In the genomic region with DNA sequence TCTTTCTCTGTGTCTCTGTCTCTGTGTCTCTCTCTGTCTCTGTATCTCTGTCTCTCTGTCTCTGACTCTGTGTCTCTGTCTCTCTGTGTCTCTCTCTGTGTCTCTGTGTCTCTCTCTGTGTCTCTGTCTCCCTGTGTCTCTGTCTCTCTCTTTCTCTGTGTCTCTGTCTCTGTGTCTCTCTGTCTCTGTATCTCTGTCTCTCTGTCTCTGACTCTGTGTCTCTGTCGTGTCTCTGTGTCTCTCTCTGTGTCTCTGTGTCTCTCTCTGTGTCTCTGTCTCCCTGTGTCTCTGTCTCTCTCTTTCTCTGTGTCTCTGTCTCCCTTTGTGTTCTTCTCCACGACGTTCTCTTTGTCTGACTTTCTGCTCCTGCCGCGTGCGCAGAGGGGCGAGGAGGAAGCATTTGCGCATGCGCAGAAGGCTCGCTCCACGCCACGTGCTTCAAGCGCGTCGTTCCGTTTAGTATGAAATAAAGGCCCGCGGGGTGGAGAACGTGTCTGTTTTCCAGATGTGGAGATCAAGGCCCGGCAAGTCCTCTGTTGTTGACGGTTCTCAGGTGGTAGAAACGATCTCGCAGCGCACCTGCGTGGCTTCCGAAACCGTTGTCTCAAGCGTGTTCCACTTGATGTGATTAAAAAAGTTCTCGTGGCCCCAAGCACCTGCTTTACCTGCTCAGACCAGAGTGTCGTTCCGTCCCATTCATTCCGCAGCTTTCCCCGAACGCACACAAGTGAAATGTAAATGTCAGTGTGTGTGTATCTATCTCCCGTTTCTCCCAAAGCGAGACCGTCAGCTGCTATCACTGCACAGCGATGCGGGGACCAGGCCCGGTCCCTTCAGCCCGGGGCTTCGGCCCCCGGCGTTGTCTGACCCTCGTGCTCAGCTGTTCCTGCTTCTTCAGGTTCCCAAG, we compare ENCODE assay signal across 12 cellular contexts. TPM values are rescaled to one million over a fixed set of nuclear protein-coding genes. Genes with fewer than 3 reads are reported as not detected.
DNase-seq lines count a peak whose midpoint lies in the region; ATAC-seq and TF ChIP-seq lines count a peak whose summit lies in the region.
"Not testable (repeated sequence)": the region's sequence is repeated elsewhere in the genome, so short reads cannot be mapped to it uniquely, and the experiment has no call there.
"Had no signal": no experiment of that assay in that cellular context is flagged by ENCODE, and none has a peak within 500 bp of the region (broad histone marks: within the 10 kb centered on the region; RNA-seq: fewer than 3 reads in every experiment).

No MANE protein-coding gene starts in this region.

- H3K4me1 ChIP-seq in Caco-2; osteoblast (ENCODE audit: insufficient read depth, low read length); upper lobe of right lung: not testable (repeated sequence)

- not testable (repeated sequence) for H3K36me3 ChIP-seq in Caco-2 (ENCODE audit: control insufficient read depth, insufficient read depth, low read length); osteoblast (ENCODE audit: insufficient read depth, low read length); upper lobe of right lung

- peaks cover 21% of the 10 kb centered on the region for H3K9me3 Mint-ChIP-seq in Caco-2 (ENCODE audit: unreplicated experiment)
- peaks cover 0 to 16% (median 11%) of the 10 kb centered on the region in 3 donors for H3K9me3 Mint-ChIP-seq in T-cell
- H3K9me3 Mint-ChIP-seq in activated T-cell treated with anti-CD3 and anti-CD28 coated beads, Interleukin-2, amount 50 U/mL, for 72 hours: peaks cover 16 to 28% of the 10 kb centered on the region in 2 donors
- H3K9me3 Mint-ChIP-seq in endothelial cell (ENCODE audit: unreplicated experiment): peaks cover 13% of the 10 kb centered on the region

- H3K27ac Mint-ChIP-seq in Caco-2 (ENCODE audit: unreplicated experiment) (peak overlapping the region; percentile 7), T-cell (peak overlapping the region; percentile 23 to 27), endothelial cell (ENCODE audit: unreplicated experiment) (peak overlapping the region; percentile 58)
- H3K27ac Mint-ChIP-seq in activated T-cell treated with anti-CD3 and anti-CD28 coated beads, Interleukin-2, amount 50 U/mL, for 72 hours: peak overlapping the region; percentile 13

- not testable (repeated sequence) for H3K4me3 ChIP-seq in Caco-2 (ENCODE audit: low read depth, low read length); osteoblast (ENCODE audit: insufficient read depth, low read length); upper lobe of right lung

- POLR2A ChIA-PET in Caco-2 (lab: Charles Lee); T-cell (lab: Charles Lee): not testable (repeated sequence)

- not testable (repeated sequence) for H2AFZ ChIP-seq in osteoblast (ENCODE audit: low read length)

- TF ChIP-seq CTCF in Caco-2 (IDR thresholded peaks at IDR 0.05; ENCODE audit: insufficient read depth in 1 of 2, low read depth in 1 of 2, low read length in 1 of 2, severe bottlenecking in 1 of 2, unreplicated experiment in 1 of 2); endothelial cell (IDR thresholded peaks at IDR 0.05; ENCODE audit: unreplicated experiment); osteoblast (IDR thresholded peaks at IDR 0.05; ENCODE audit: extremely low read depth, low read depth, low read length); upper lobe of right lung (IDR thresholded peaks at IDR 0.05): not testable (repeated sequence)

- not testable (repeated sequence) for H3K4me1 Mint-ChIP-seq in Caco-2 (ENCODE audit: low read depth, unreplicated experiment)
- peaks cover 10 to 18% (median 11%) of the 10 kb centered on the region in 3 donors for H3K4me1 Mint-ChIP-seq in T-cell
- peaks cover 16% of the 10 kb centered on the region for H3K4me1 Mint-ChIP-seq in activated T-cell treated with anti-CD3 and anti-CD28 coated beads, Interleukin-2, amount 50 U/mL, for 72 hours (ENCODE audit: low read depth)
- peaks cover 24% of the 10 kb centered on the region for H3K4me1 Mint-ChIP-seq in endothelial cell (ENCODE audit: unreplicated experiment)

- DNase-seq in Caco-2; T-cell; activated T-cell treated with anti-CD3 and anti-CD28 coated beads, Interleukin-2, amount 50 U/mL, for 72 hours; endothelial cell (ENCODE audit: low spot score): not testable (repeated sequence)
- peak in 2 of 3 experiments; percentile 50 to 53 for DNase-seq in NCI-H1417 (lab: John Stamatoyannopoulos, UW)
- DNase-seq in left kidney (ENCODE audit: low read depth, low spot score): peak; percentile 76
- DNase-seq in osteoblast (ENCODE audit: insufficient read length, low spot score, missing footprints): peak; percentile 75
- peak; percentile 57 for DNase-seq in upper lobe of right lung

- not testable (repeated sequence) for H3K27ac ChIP-seq in osteoblast (ENCODE audit: low read depth, low read length); upper lobe of right lung

- H3K9me3 ChIP-seq in Caco-2; osteoblast (ENCODE audit: low read depth, low read length); upper lobe of right lung: not testable (repeated sequence)

- not testable (repeated sequence) for H3K27me3 ChIP-seq in Caco-2 (replicated peaks; ENCODE audit: control insufficient read depth, insufficient read depth, low read length); osteoblast (ENCODE audit: insufficient read depth, low read length)
- peaks cover 10% of the 10 kb centered on the region for H3K27me3 ChIP-seq in upper lobe of right lung

- not testable (repeated sequence) for H3K4me2 ChIP-seq in osteoblast (ENCODE audit: insufficient read depth, low read length)

- not testable (repeated sequence) for H4K20me1 ChIP-seq in osteoblast (ENCODE audit: insufficient read depth, low read length)

- not testable (repeated sequence) for ATAC-seq in T-cell (replicated peaks in 1 of 4); activated T-cell treated with anti-CD3 and anti-CD28 coated beads, Interleukin-2, amount 50 U/mL, for 72 hours (replicated peaks in 1 of 2); upper lobe of right lung

- not testable (repeated sequence) for BruUV-seq in Caco-2 (replicated peaks; lab: Mats Ljungman, UMichigan)

- H3K36me3 Mint-ChIP-seq in Caco-2 (ENCODE audit: insufficient read depth, unreplicated experiment): peaks cover 24% of the 10 kb centered on the region
- H3K36me3 Mint-ChIP-seq in T-cell: not testable (repeated sequence)
- peaks cover 17 to 20% of the 10 kb centered on the region in 2 donors for H3K36me3 Mint-ChIP-seq in activated T-cell treated with anti-CD3 and anti-CD28 coated beads, Interleukin-2, amount 50 U/mL, for 72 hours (ENCODE audit: insufficient read depth in 2 of 2)
- H3K36me3 Mint-ChIP-seq in endothelial cell (ENCODE audit: low read depth, unreplicated experiment): peaks cover 19% of the 10 kb centered on the region

- CTCF ChIA-PET in Caco-2 (lab: Charles Lee): not testable (repeated sequence)
- CTCF ChIA-PET in T-cell (lab: Charles Lee): interaction anchor here in 1 of 2 donors (0.7 kb wide), 1 partner anchor 10 kb away, joined by 3 read pairs; no protein-coding TSS in a partner anchor

- not testable (repeated sequence) for H3K79me2 ChIP-seq in osteoblast (ENCODE audit: insufficient read depth, low read length)

- intact Hi-C loops in Caco-2 (cut with micrococcal nuclease; ENCODE audit: unreplicated experiment); upper lobe of right lung (cut with DNase I): not testable (repeated sequence)

- H3K27me3 Mint-ChIP-seq in Caco-2 (ENCODE audit: insufficient read depth, unreplicated experiment): not testable (repeated sequence)
- peaks cover 0 to 13% of the 10 kb centered on the region in 2 donors for H3K27me3 Mint-ChIP-seq in T-cell
- H3K27me3 Mint-ChIP-seq in activated T-cell treated with anti-CD3 and anti-CD28 coated beads, Interleukin-2, amount 50 U/mL, for 72 hours (ENCODE audit: low read depth): peaks cover 29% of the 10 kb centered on the region
- peaks cover 19% of the 10 kb centered on the region for H3K27me3 Mint-ChIP-seq in endothelial cell (ENCODE audit: unreplicated experiment)

- peak overlapping the region; percentile 8 for H3K4me3 Mint-ChIP-seq in Caco-2 (ENCODE audit: unreplicated experiment)
- not testable (repeated sequence) for H3K4me3 Mint-ChIP-seq in T-cell
- H3K4me3 Mint-ChIP-seq in activated T-cell treated with anti-CD3 and anti-CD28 coated beads, Interleukin-2, amount 50 U/mL, for 72 hours: peak overlapping the region in 1 of 2 donors; percentile 19
- peak overlapping the region; percentile 77 for H3K4me3 Mint-ChIP-seq in endothelial cell (ENCODE audit: unreplicated experiment)

RNA-seq across cellular contexts. Expression of gene NEU4, which starts 14.8 kb away (rescaled TPM):
- 1.5 and 3.9 TPM in 2 replicates for total RNA-seq in Caco-2 (2022)
- total RNA-seq in T-cell: 1 to 10 TPM in 2 of 5 donors, under 1 TPM in 1, not detected in 2; 0.26 to 1.6 (median 1.4) TPM
- total RNA-seq in activated T-cell treated with anti-CD3 and anti-CD28 coated beads, Interleukin-2, amount 50 U/mL, for 72 hours: 1 to 10 TPM in 1 of 2 donors, under 1 TPM in 1; 0.37 to 1.4 TPM
- total RNA-seq in endothelial cell (ENCODE audit: unreplicated experiment): 0.33 TPM
- total RNA-seq in osteoblast: not detected in 2 replicates
- 0.23 TPM for total RNA-seq in upper lobe of right lung
- total RNA-seq: epithelial cell of proximal tubule, pulmonary artery endothelial cell had no signal

RNA-seq across cellular contexts. Expression of gene PDCD1, which starts 34.9 kb away (rescaled TPM):
- total RNA-seq in Caco-2 (2022) (not detected in 2 replicates), T-cell (1 to 10 TPM; 1.3 to 6.8 (median 5.2) TPM), endothelial cell (ENCODE audit: unreplicated experiment) (not detected), osteoblast (not detected in 2 replicates), upper lobe of right lung (1.8 TPM)
- total RNA-seq in activated T-cell treated with anti-CD3 and anti-CD28 coated beads, Interleukin-2, amount 50 U/mL, for 72 hours: 10 to 100 TPM; 15.7 to 23.0 TPM
- total RNA-seq: chondrocyte, pulmonary artery endothelial cell had no signal

RNA-seq across cellular contexts. Expression of gene RTP5, which starts 45.7 kb away (rescaled TPM):
- total RNA-seq in Caco-2 (2022) (not detected in 2 replicates), T-cell (1 to 10 TPM in 4 of 5 donors, under 1 TPM in 1; 0.26 to 1.4 (median 1.3) TPM), endothelial cell (ENCODE audit: unreplicated experiment) (not detected), osteoblast (not detected in 2 replicates), upper lobe of right lung (not detected)
- under 1 TPM; 0.12 to 0.56 TPM for total RNA-seq in activated T-cell treated with anti-CD3 and anti-CD28 coated beads, Interleukin-2, amount 50 U/mL, for 72 hours
- total RNA-seq: chondrocyte, epithelial cell of proximal tubule, mucosa of gallbladder, pulmonary artery endothelial cell had no signal

RNA-seq across cellular contexts. Expression of gene GAL3ST2, which starts 47.2 kb away (rescaled TPM):
- total RNA-seq in Caco-2 (2022) (6.0 and 6.8 TPM in 2 replicates), T-cell (1 to 10 TPM in 1 of 5 donors, under 1 TPM in 1, not detected in 3; 0.80 to 1.4 TPM), endothelial cell (ENCODE audit: unreplicated experiment) (not detected), osteoblast (0.29 and 0.36 TPM in 2 replicates), upper lobe of right lung (not detected)
- total RNA-seq in activated T-cell treated with anti-CD3 and anti-CD28 coated beads, Interleukin-2, amount 50 U/mL, for 72 hours: under 1 TPM; 0.53 to 0.82 TPM
- total RNA-seq: epithelial cell of proximal tubule, pulmonary artery endothelial cell had no signal

Comparison
In these comparisons a context has a peak if more than half of its experiments do, and no peak if none do; other contexts are left out.
1. H3K27ac Mint-ChIP-seq: peak in every context shown above with its lines; median percentile 58 in endothelial cell; 25 in T-cell; 13 in activated T-cell treated with anti-CD3 and anti-CD28 coated beads, Interleukin-2, amount 50 U/mL, for 72 hours; 7 in Caco-2.